ENCODE assay signal across 32 cellular contexts in genomic region chr11:120977470-120977869, GRCh38. TPM values are rescaled to one million over a fixed set of nuclear protein-coding genes. Genes with fewer than 3 reads are reported as not detected.
DNase-seq lines count a peak whose midpoint lies in the region; ATAC-seq and TF ChIP-seq lines count a peak whose summit lies in the region.
"Had no signal": no experiment of that assay in that cellular context is flagged by ENCODE, and none has a peak within 500 bp of the region (broad histone marks: within the 10 kb centered on the region; RNA-seq: fewer than 3 reads in every experiment).

No MANE protein-coding gene starts in this region.

- H3K36me3 Mint-ChIP-seq in activated CD4-positive, alpha-beta T cell treated with anti-CD3 and anti-CD28 coated beads for 36 hours (ENCODE audit: low read depth): no peaks in the 10 kb centered on the region
- H3K36me3 Mint-ChIP-seq: activated CD8-positive, alpha-beta memory T cell treated with anti-CD3 and anti-CD28 coated beads, Interleukin-2, amount 10 ng/mL, durations not matched to agents 7 days and 5 days; stimulated activated effector memory CD8-positive, alpha-beta T cell treated with anti-CD3 and anti-CD28 coated beads, Interleukin-12 subunit alpha, Interleukin-12 subunit beta, amount 100 ng/mL, for 72 hours; WTC11 had no signal

- POLR2A ChIA-PET in activated CD4-positive, alpha-beta T cell treated with anti-CD3 and anti-CD28 coated beads for 36 hours (lab: Charles Lee): no interaction called here

- peak; percentile 37 for DNase-seq in GM23248
- DNase-seq in MG63: peak; percentile 68
- peak; percentile 8 for DNase-seq in astrocyte of the cerebellum (ENCODE audit: low read depth)
- no peak for DNase-seq in mesendoderm
- no peak for DNase-seq in activated CD4-positive, alpha-beta T cell treated with anti-CD3 and anti-CD28 coated beads for 36 hours
- no peak for DNase-seq in amniotic stem cell (lab: John Stamatoyannopoulos, UW)
- no peak for DNase-seq in NCI-H1048 (lab: John Stamatoyannopoulos, UW)
- DNase-seq: activated CD4-positive, alpha-beta T cell treated with anti-CD3 and anti-CD28 coated beads, Interleukin-2, amount 50 U/mL, for 1 hour; activated CD8-positive, alpha-beta memory T cell treated with anti-CD3 and anti-CD28 coated beads, Interleukin-2, amount 10 ng/mL, durations not matched to agents 7 days and 5 days; activated naive CD4-positive, alpha-beta T cell; activated T-cell treated with anti-CD3 and anti-CD28 coated beads, Interleukin-2, amount 50 U/mL, for 72 hours; COR-L47; DMS79; effector memory CD8-positive, alpha-beta T cell; left cardiac atrium; MM.1S; NCI-H146; NCI-H2107; NCI-H524; NK-92 treated with Interleukin-12 subunit alpha and Interleukin-12 subunit beta, amount 100 ng/mL, for 24 hours; right lobe of liver; stimulated activated CD4-positive, alpha-beta T cell treated with anti-CD3 and anti-CD28 coated beads, Interleukin-12 subunit alpha, Interleukin-12 subunit beta, amount 100 ng/mL, for 4 hours; stimulated activated CD4-positive, alpha-beta T cell treated with anti-CD3 and anti-CD28 coated beads, Interleukin-4, amount 100 ng/mL, for 1 hour had no signal

- H4K20me1 ChIP-seq in GM23248 (ENCODE audit: insufficient read depth): no peaks in the 10 kb centered on the region
- H4K20me1 ChIP-seq: BLaER1 treated with 17β-estradiol and CSF1 and Interleukin-3, amounts not matched to agents 10 nM and 100 nM had no signal

- H3K27me3 Mint-ChIP-seq in activated CD4-positive, alpha-beta T cell treated with anti-CD3 and anti-CD28 coated beads for 36 hours: peaks cover 22% of the 10 kb centered on the region

- H3K9me3 ChIP-seq in GM23248 (ENCODE audit: low read depth) (no peaks in the 10 kb centered on the region), MG63 (no peaks in the 10 kb centered on the region), gastroesophageal sphincter (no peaks in the 10 kb centered on the region)
- H3K9me3 ChIP-seq: BLaER1 treated with 17β-estradiol and CSF1 and Interleukin-3, amounts not matched to agents 10 nM and 100 nM; neutrophil; right lobe of liver had no signal

- H3K79me2 ChIP-seq in GM23248 (ENCODE audit: insufficient read depth): no peaks in the 10 kb centered on the region
- no peaks in the 10 kb centered on the region for H3K79me2 ChIP-seq in mesendoderm (ENCODE audit: control insufficient read depth, insufficient read depth, low read length)

- CTCF ChIA-PET in activated CD4-positive, alpha-beta T cell treated with anti-CD3 and anti-CD28 coated beads for 36 hours (lab: Charles Lee): interaction anchor here (1.0 to 1.4 kb wide), 2 partner anchors 10 to 71 kb away, joined by 3 read pairs; no protein-coding TSS in a partner anchor

- TF ChIP-seq POLR2A in gastroesophageal sphincter (IDR thresholded peaks at IDR 0.05): no peak

- in situ Hi-C loops in GM23248 (cut with MboI): no loop called here
- in situ Hi-C loops in astrocyte of the cerebellum (cut with HindIII; ENCODE audit: low sequenced_read_pairs): no loop called here

- no peaks in the 10 kb centered on the region for H3K79me1 ChIP-seq in mesendoderm (ENCODE audit: low read length)

- H3K9me3 Mint-ChIP-seq in activated CD4-positive, alpha-beta T cell treated with anti-CD3 and anti-CD28 coated beads for 36 hours (ENCODE audit: low read depth): no peaks in the 10 kb centered on the region
- H3K9me3 Mint-ChIP-seq: activated T-cell treated with anti-CD3 and anti-CD28 coated beads, Interleukin-2, amount 50 U/mL, for 72 hours; effector memory CD8-positive, alpha-beta T cell; stimulated activated effector memory CD8-positive, alpha-beta T cell treated with anti-CD3 and anti-CD28 coated beads, Interleukin-12 subunit alpha, Interleukin-12 subunit beta, amount 100 ng/mL, for 72 hours; WTC11 had no signal

- H3K4me1 ChIP-seq in GM23248 (ENCODE audit: insufficient read depth) (peaks cover 3% of the 10 kb centered on the region; the same call in 1 of the 2 replicates), mesendoderm (ENCODE audit: control insufficient read depth, low read depth, low read length) (peaks cover 5% of the 10 kb centered on the region), gastroesophageal sphincter (no peaks in the 10 kb centered on the region)
- H3K4me1 ChIP-seq: BLaER1 treated with 17β-estradiol and CSF1 and Interleukin-3, amounts not matched to agents 10 nM and 100 nM; right lobe of liver had no signal

- H3K27ac Mint-ChIP-seq in activated CD4-positive, alpha-beta T cell treated with anti-CD3 and anti-CD28 coated beads for 36 hours: no peak overlapping the region
- H3K27ac Mint-ChIP-seq: activated CD8-positive, alpha-beta memory T cell treated with anti-CD3 and anti-CD28 coated beads, Interleukin-2, amount 10 ng/mL, durations not matched to agents 7 days and 5 days; activated T-cell treated with anti-CD3 and anti-CD28 coated beads, Interleukin-2, amount 50 U/mL, for 72 hours; effector memory CD8-positive, alpha-beta T cell; stimulated activated effector memory CD8-positive, alpha-beta T cell treated with anti-CD3 and anti-CD28 coated beads, Interleukin-12 subunit alpha, Interleukin-12 subunit beta, amount 100 ng/mL, for 72 hours; WTC11 had no signal

- no peak overlapping the region for H3K9ac ChIP-seq in GM23248
- H3K9ac ChIP-seq in mesendoderm (ENCODE audit: low read length): no peak overlapping the region
- H3K9ac ChIP-seq: BLaER1 treated with 17β-estradiol and CSF1 and Interleukin-3, amounts not matched to agents 10 nM and 100 nM had no signal

- no peaks in the 10 kb centered on the region for H3F3A ChIP-seq in GM23248 (ENCODE audit: insufficient read depth)

- intact Hi-C loops in activated CD4-positive, alpha-beta T cell treated with anti-CD3 and anti-CD28 coated beads for 36 hours (cut with DNase I, micrococcal nuclease): no loop called here

- H3K27ac ChIP-seq in GM23248 (no peak overlapping the region), mesendoderm (ENCODE audit: low read depth, low read length) (no peak overlapping the region), gastroesophageal sphincter (no peak overlapping the region)
- H3K27ac ChIP-seq: BLaER1 treated with 17β-estradiol and CSF1 and Interleukin-3, amounts not matched to agents 10 nM and 100 nM; cardiac muscle cell; coronary artery; neutrophil; PC-9; right lobe of liver had no signal

- no peak overlapping the region for H3K4me3 Mint-ChIP-seq in activated CD4-positive, alpha-beta T cell treated with anti-CD3 and anti-CD28 coated beads for 36 hours
- H3K4me3 Mint-ChIP-seq: activated CD8-positive, alpha-beta memory T cell treated with anti-CD3 and anti-CD28 coated beads, Interleukin-2, amount 10 ng/mL, durations not matched to agents 7 days and 5 days; activated T-cell treated with anti-CD3 and anti-CD28 coated beads, Interleukin-2, amount 50 U/mL, for 72 hours; effector memory CD8-positive, alpha-beta T cell; stimulated activated effector memory CD8-positive, alpha-beta T cell treated with anti-CD3 and anti-CD28 coated beads, Interleukin-12 subunit alpha, Interleukin-12 subunit beta, amount 100 ng/mL, for 72 hours; WTC11 had no signal

- no peaks in the 10 kb centered on the region for H3K9me2 ChIP-seq in GM23248 (ENCODE audit: insufficient read depth)

- H2AFZ ChIP-seq in GM23248: no peak overlapping the region
- H2AFZ ChIP-seq: PC-9 had no signal

- no peak overlapping the region for H3K4me3 ChIP-seq in GM23248
- H3K4me3 ChIP-seq in MG63: no peak overlapping the region
- H3K4me3 ChIP-seq in astrocyte of the cerebellum (ENCODE audit: low read depth, low read length): no peak overlapping the region
- H3K4me3 ChIP-seq in mesendoderm (ENCODE audit: low read length): no peak overlapping the region
- H3K4me3 ChIP-seq in gastroesophageal sphincter: no peak overlapping the region
- H3K4me3 ChIP-seq: BLaER1 treated with 17β-estradiol and CSF1 and Interleukin-3, amounts not matched to agents 10 nM and 100 nM; cardiac muscle cell; coronary artery; PC-9; right lobe of liver had no signal

- H3K36me3 ChIP-seq in GM23248 (ENCODE audit: low read depth) (no peaks in the 10 kb centered on the region), MG63 (no peaks in the 10 kb centered on the region), mesendoderm (ENCODE audit: control insufficient read depth, insufficient read depth, low read length) (no peaks in the 10 kb centered on the region), gastroesophageal sphincter (no peaks in the 10 kb centered on the region)
- H3K36me3 ChIP-seq: BLaER1 treated with 17β-estradiol and CSF1 and Interleukin-3, amounts not matched to agents 10 nM and 100 nM; cardiac muscle cell; neutrophil; right lobe of liver had no signal

- TF ChIP-seq EP300 in gastroesophageal sphincter (IDR thresholded peaks at IDR 0.05): no peak

- H3K4me2 ChIP-seq in GM23248 (ENCODE audit: unreplicated experiment): no peak overlapping the region
- H3K4me2 ChIP-seq in mesendoderm (ENCODE audit: low read length): no peak overlapping the region
- H3K4me2 ChIP-seq: BLaER1 treated with 17β-estradiol and CSF1 and Interleukin-3, amounts not matched to agents 10 nM and 100 nM; PC-9 had no signal

- peak overlapping the region; percentile 47 for H2BK120ac ChIP-seq in mesendoderm (ENCODE audit: low read depth, low read length)

- no peak overlapping the region for H2BK15ac ChIP-seq in mesendoderm (replicated peaks; ENCODE audit: low read depth)

- no peak overlapping the region for H3K56ac ChIP-seq in mesendoderm (ENCODE audit: low read length)

- H3K18ac ChIP-seq in mesendoderm (ENCODE audit: low read length): peak overlapping the region; percentile 15

- H2AK5ac ChIP-seq in mesendoderm (ENCODE audit: low read length): no peak overlapping the region

- 55 to 56% methylated on average over 5 of the region's 5 CpGs for WGBS in GM23248 (ENCODE audit: low coverage in 1 of 2, low lambda C conversion rate in 2 of 2, missing lambda C conversion rate in 2 of 2), 2 experiments
- no CpG with 5 or more reads among the region's 5 CpGs for WGBS in mesendoderm (ENCODE audit: extremely low coverage, insufficient coverage, low lambda C conversion rate)
- 53 to 80% methylated on average over 1 to 5 of the region's 5 CpGs for WGBS in gastroesophageal sphincter (ENCODE audit: low coverage in 1 of 2), 2 donors

- no peak overlapping the region for H2BK5ac ChIP-seq in mesendoderm (ENCODE audit: low read length)

- H3K4ac ChIP-seq in mesendoderm (ENCODE audit: low read depth, low read length): no peak overlapping the region

- TF ChIP-seq CTCF in astrocyte of the cerebellum (IDR thresholded peaks at IDR 0.05; ENCODE audit: low read depth, low read length, missing control alignments): no peak
- TF ChIP-seq CTCF in gastroesophageal sphincter (IDR thresholded peaks at IDR 0.05): no peak

- no peak for ATAC-seq in gastroesophageal sphincter
- ATAC-seq in activated CD4-positive, alpha-beta T cell treated with anti-CD3 and anti-CD28 coated beads for 36 hours: no peak
- ATAC-seq: activated CD8-positive, alpha-beta memory T cell treated with anti-CD3 and anti-CD28 coated beads, Interleukin-2, amount 10 ng/mL, durations not matched to agents 7 days and 5 days; activated T-cell treated with anti-CD3 and anti-CD28 coated beads, Interleukin-2, amount 50 U/mL, for 72 hours; effector memory CD8-positive, alpha-beta T cell; esophagus mucosa; left cardiac atrium; right lobe of liver; stimulated activated effector memory CD8-positive, alpha-beta T cell treated with anti-CD3 and anti-CD28 coated beads, Interleukin-12 subunit alpha, Interleukin-12 subunit beta, amount 100 ng/mL, for 72 hours; WTC11 had no signal

- no peak overlapping the region for H4K8ac ChIP-seq in mesendoderm (ENCODE audit: low read depth, low read length)

- no peaks in the 10 kb centered on the region for H3K4me1 Mint-ChIP-seq in activated CD4-positive, alpha-beta T cell treated with anti-CD3 and anti-CD28 coated beads for 36 hours
- H3K4me1 Mint-ChIP-seq: activated CD8-positive, alpha-beta memory T cell treated with anti-CD3 and anti-CD28 coated beads, Interleukin-2, amount 10 ng/mL, durations not matched to agents 7 days and 5 days; stimulated activated effector memory CD8-positive, alpha-beta T cell treated with anti-CD3 and anti-CD28 coated beads, Interleukin-12 subunit alpha, Interleukin-12 subunit beta, amount 100 ng/mL, for 72 hours had no signal

- no peak overlapping the region for H3K23ac ChIP-seq in mesendoderm (ENCODE audit: low read length)

- peaks cover 61% of the 10 kb centered on the region for H3K27me3 ChIP-seq in GM23248 (replicated peaks; ENCODE audit: insufficient read depth)
- H3K27me3 ChIP-seq in MG63: peaks cover 3% of the 10 kb centered on the region; the same call in 1 of the 2 replicates
- H3K27me3 ChIP-seq in mesendoderm (ENCODE audit: insufficient read depth, low read length, poor library complexity): no peaks in the 10 kb centered on the region
- peaks cover 30% of the 10 kb centered on the region for H3K27me3 ChIP-seq in gastroesophageal sphincter
- H3K27me3 ChIP-seq: BLaER1 treated with 17β-estradiol and CSF1 and Interleukin-3, amounts not matched to agents 10 nM and 100 nM; cardiac muscle cell; right lobe of liver had no signal

- no peak overlapping the region for H4K5ac ChIP-seq in mesendoderm (ENCODE audit: low read length)

RNA-seq across cellular contexts. Expression of gene TBCEL, which starts 46.4 kb away (rescaled TPM):
- 20.6 and 27.9 TPM in 2 replicates for total RNA-seq in GM23248 (2014; rRNA removed; shearing (Covaris generic))
- polyA plus RNA-seq in GM23248 (2016; fragmentation: Nextera tagmentation; extraction: Ambion mirVana): 10.9 and 13.0 TPM in 2 replicates
- 8.6 and 23.0 TPM in 2 replicates for total RNA-seq in MG63 (2014; rRNA removed; shearing (Covaris generic); ENCODE audit: low replicate concordance)
- 6.0 TPM for polyA plus RNA-seq in mesendoderm (2013, experiment 1 of 2)
- polyA plus RNA-seq in mesendoderm (2013, experiment 2 of 2): 6.6 TPM
- total RNA-seq in gastroesophageal sphincter: 10 to 100 TPM; 25.7 to 39.0 (median 30.8) TPM
- total RNA-seq in activated CD4-positive, alpha-beta T cell treated with anti-CD3 and anti-CD28 coated beads for 36 hours: 1 to 10 TPM; 7.7 to 8.2 TPM

Comparison
In these comparisons a context has a peak if more than half of its experiments do, and no peak if none do; other contexts are left out.
1. DNase-seq: peak in GM23248 (single experiment), MG63 (single experiment) and astrocyte of the cerebellum (single experiment); none in mesendoderm (single experiment), activated CD4-positive, alpha-beta T cell treated with anti-CD3 and anti-CD28 coated beads for 36 hours (single experiment), amniotic stem cell (single experiment) and NCI-H1048 (single experiment).